ENCODE assay signal across 20 cellular contexts in genomic region chr11:117378966-117379865, GRCh38. TPM values are rescaled to one million over a fixed set of nuclear protein-coding genes. Genes with fewer than 3 reads are reported as not detected.
DNase-seq lines count a peak whose midpoint lies in the region; ATAC-seq and TF ChIP-seq lines count a peak whose summit lies in the region.
"Had no signal": no experiment of that assay in that cellular context is flagged by ENCODE, and none has a peak within 500 bp of the region (broad histone marks: within the 10 kb centered on the region; RNA-seq: fewer than 3 reads in every experiment).

No MANE protein-coding gene starts in this region.

- H3K4me3 Mint-ChIP-seq in nephron progenitor cell = no peak overlapping the region
- H3K4me3 Mint-ChIP-seq: immature natural killer cell, memory B cell, natural killer cell had no signal

- no peak overlapping the region for H3K4me2 ChIP-seq in SK-N-SH

- WGBS in SK-N-SH (ENCODE audit: low lambda C conversion rate) = 73% methylated on average over 12 of the region's 12 CpGs
- WGBS in esophagus squamous epithelium, 2 donors = 55% methylated on average over 8 to 11 of the region's 12 CpGs

- H3K9me2 ChIP-seq in SK-N-SH = no peaks in the 10 kb centered on the region

- H3K36me3 Mint-ChIP-seq in nephron progenitor cell (ENCODE audit: low read depth) = peaks cover 30% of the 10 kb centered on the region

- H3K27me3 Mint-ChIP-seq in nephron progenitor cell (ENCODE audit: low read depth, poor library complexity) = peaks cover 8% of the 10 kb centered on the region
- H3K27me3 Mint-ChIP-seq: CD4-positive, alpha-beta memory T cell; memory B cell had no signal

- H3K27ac ChIP-seq in SK-N-SH (ENCODE audit: low read depth in 2 of 2, low read length in 1 of 2) = peak overlapping the region in 1 of 2 experiments; percentile 76; a peak in 2 of 4 replicates
- H3K27ac ChIP-seq in foreskin keratinocyte = no peak overlapping the region
- H3K27ac ChIP-seq in esophagus squamous epithelium = no peak overlapping the region
- H3K27ac ChIP-seq: epithelial cell of prostate, vagina had no signal

- DNase-seq in DMS 273 (lab: John Stamatoyannopoulos, UW; ENCODE audit: unreplicated experiment) (peak; percentile 55), SK-N-SH (peak; percentile 79), foreskin keratinocyte (no peak), nephron progenitor cell (no peak), esophagus squamous epithelium (lab: John Stamatoyannopoulos, UW) (no peak), hippocampal formation (lab: John Stamatoyannopoulos, UW) (no peak)
- DNase-seq: activated CD4-positive, CD25-positive, alpha-beta regulatory T cell; amniotic stem cell; CD4-positive, alpha-beta memory T cell; DND-41; immature natural killer cell; natural killer cell; NCI-H1105 treated with DMSO at 0.1 percent for 48 hours; SHP77; T-helper 2 cell had no signal

- H3K4me1 ChIP-seq in SK-N-SH (ENCODE audit: control insufficient read depth in 1 of 2, insufficient read depth in 2 of 2, low read depth in 1 of 2, low read length in 1 of 2) = peaks cover 0 to 17% of the 10 kb centered on the region in 2 experiments; a peak in 1 of 4 replicates
- peaks cover 11% of the 10 kb centered on the region for H3K4me1 ChIP-seq in foreskin keratinocyte
- H3K4me1 ChIP-seq in esophagus squamous epithelium = peaks cover 0 to 13% (median 6%) of the 10 kb centered on the region in 3 donors
- H3K4me1 ChIP-seq: vagina had no signal

- peaks cover 10 to 59% of the 10 kb centered on the region in 2 experiments for H3K36me3 ChIP-seq in SK-N-SH (replicated peaks in 1 of 2; ENCODE audit: control insufficient read depth in 1 of 2, insufficient read depth in 2 of 2, low read length in 1 of 2)
- peaks cover 5 to 78% (median 15%) of the 10 kb centered on the region in 3 donors for H3K36me3 ChIP-seq in esophagus squamous epithelium

- peak overlapping the region; percentile 34 for H3K27ac Mint-ChIP-seq in nephron progenitor cell
- H3K27ac Mint-ChIP-seq: immature natural killer cell, memory B cell had no signal

- TF ChIP-seq EP300 in SK-N-SH (IDR thresholded peaks at IDR 0.05; ENCODE audit: borderline replicate concordance in 1 of 2, low read depth in 1 of 2, low read length in 1 of 2) = peak in 1 of 2 experiments; percentile 54; a peak in 1 of 4 replicates

- H4K20me1 ChIP-seq in SK-N-SH (ENCODE audit: insufficient read depth) = no peaks in the 10 kb centered on the region

- peak; percentile 35 for ATAC-seq in foreskin keratinocyte
- no peak for ATAC-seq in HG03520 (IDR thresholded peaks at IDR 0.05; ENCODE audit: unreplicated experiment)
- ATAC-seq in GM18858 (IDR thresholded peaks at IDR 0.05; ENCODE audit: unreplicated experiment) = no peak
- ATAC-seq: natural killer cell had no signal

- no peaks in the 10 kb centered on the region for H3K27me3 ChIP-seq in SK-N-SH (ENCODE audit: insufficient read depth)
- no peaks in the 10 kb centered on the region for H3K27me3 ChIP-seq in foreskin keratinocyte
- no peaks in the 10 kb centered on the region for H3K27me3 ChIP-seq in esophagus squamous epithelium
- H3K27me3 ChIP-seq: vagina had no signal

- no peaks in the 10 kb centered on the region for H3F3A ChIP-seq in SK-N-SH (replicated peaks; ENCODE audit: insufficient read depth)

- no peak overlapping the region for H2AFZ ChIP-seq in SK-N-SH (ENCODE audit: low read depth)

- POLR2A ChIA-PET in SK-N-SH (lab: Yijun Ruan, JAX) = interaction anchor here (0.9 to 1.0 kb wide), 2 partner anchors 11 to 32 kb away, joined by 3 to 4 read pairs; no protein-coding TSS in a partner anchor

- H3K4me1 Mint-ChIP-seq in nephron progenitor cell = peaks cover 9% of the 10 kb centered on the region
- H3K4me1 Mint-ChIP-seq: CD4-positive, alpha-beta memory T cell; immature natural killer cell; memory B cell had no signal

- H3K9me3 ChIP-seq in SK-N-SH (no peaks in the 10 kb centered on the region), esophagus squamous epithelium (no peaks in the 10 kb centered on the region)
- H3K9me3 ChIP-seq: vagina had no signal

- no peaks in the 10 kb centered on the region for H3K79me2 ChIP-seq in SK-N-SH (ENCODE audit: insufficient read depth)

- TF ChIP-seq POLR2A in esophagus squamous epithelium (IDR thresholded peaks at IDR 0.05) = no peak

- H3K9ac ChIP-seq in SK-N-SH = no peak overlapping the region

- no peaks in the 10 kb centered on the region for H3K9me3 Mint-ChIP-seq in nephron progenitor cell
- H3K9me3 Mint-ChIP-seq: CD4-positive, alpha-beta memory T cell; immature natural killer cell; memory B cell; natural killer cell had no signal

- CTCF ChIA-PET in SK-N-SH (lab: Yijun Ruan, JAX) = interaction anchor here (0.7 to 2.2 kb wide), 8 partner anchors 32 to 674 kb away, joined by 3 to 8 read pairs (median 3); partner anchors contain the start of genes PCSK7 and RNF214

- H3K4me3 ChIP-seq in SK-N-SH (ENCODE audit: low read depth in 2 of 2, low read length in 1 of 2) (no peak overlapping the region), esophagus squamous epithelium (no peak overlapping the region)
- H3K4me3 ChIP-seq: vagina had no signal

- no peak for TF ChIP-seq CTCF in SK-N-SH (IDR thresholded peaks at IDR 0.05)
- TF ChIP-seq CTCF in foreskin keratinocyte (conservative IDR thresholded peaks at IDR 0.05) = no peak
- no peak for TF ChIP-seq CTCF in nephron progenitor cell (IDR thresholded peaks at IDR 0.05)
- TF ChIP-seq CTCF in esophagus squamous epithelium (IDR thresholded peaks at IDR 0.05) = no peak

- intact Hi-C loops in esophagus squamous epithelium (cut with DNase I) = no loop called here

- TF ChIP-seq RAD21 in SK-N-SH (IDR thresholded peaks at IDR 0.05; ENCODE audit: low read length) = no peak

TF ChIP-seq in SK-N-SH, 30 proteins besides CTCF, POLR2A, EP300 and RAD21:
- TF ChIP-seq NRF1 (IDR thresholded peaks at IDR 0.05; ENCODE audit: low read depth, low read length) (no peak), USF2 (IDR thresholded peaks at IDR 0.05; ENCODE audit: borderline replicate concordance, low read depth, low read length) (no peak), MAX (IDR thresholded peaks at IDR 0.05; ENCODE audit: low read depth) (no peak), PBX3 (IDR thresholded peaks at IDR 0.05) (0 out of 2 replicates have a peak, but pooled peaks have one; percentile 21), TEAD4 (IDR thresholded peaks at IDR 0.05; ENCODE audit: borderline replicate concordance, insufficient read depth) (no peak), SIN3A (IDR thresholded peaks at IDR 0.05; ENCODE audit: borderline replicate concordance, low read depth, low read length) (no peak), SMC3 (IDR thresholded peaks at IDR 0.05; ENCODE audit: low read depth, low read length) (no peak), EZH2phosphoT487 (IDR thresholded peaks at IDR 0.05; ENCODE audit: borderline replicate concordance, low read depth) (no peak), TCF12 (IDR thresholded peaks at IDR 0.05) (no peak), RCOR1 (IDR thresholded peaks at IDR 0.05; ENCODE audit: low read length) (0 out of 2 replicates have a peak, but pooled peaks have one; percentile 9), GATA2 (CRISPR knock-in tag; IDR thresholded peaks at IDR 0.05) (no peak), MXI1 (IDR thresholded peaks at IDR 0.05; ENCODE audit: low read depth, low read length) (peak; percentile 54; the same call in 1 of the 2 replicates), FOXJ3 (CRISPR knock-in tag; IDR thresholded peaks at IDR 0.05) (0 out of 2 replicates have a peak, but pooled peaks have one; percentile 13), CHD2 (IDR thresholded peaks at IDR 0.05; ENCODE audit: low read length, partially characterized antibody) (peak; percentile 52)

RNA-seq across cellular contexts. Expression of gene CEP164, which starts 51.6 kb away (rescaled TPM):
- polyA plus RNA-seq in SK-N-SH (2012; rRNA removed) (27.7 and 30.6 TPM in 2 replicates), foreskin keratinocyte (10.1 and 10.5 TPM in 2 replicates)
- polyA plus RNA-seq in SK-N-SH (2012; cell fraction: cytosol; rRNA removed) = 15.3 and 19.3 TPM in 2 replicates
- 83.1 and 100 TPM in 2 replicates for polyA plus RNA-seq in SK-N-SH (2012; cell fraction: nucleus; rRNA removed)
- total RNA-seq in foreskin keratinocyte (24.6 and 24.7 TPM in 2 replicates), esophagus squamous epithelium (10 to 100 TPM in 2 of 4 donors, 1 to 10 TPM in 2; 7.3 to 20.0 (median 13.0) TPM)

Comparison
In these comparisons a context has a peak if more than half of its experiments do, and no peak if none do; other contexts are left out.
1. DNase-seq: peak in DMS 273 (single experiment) and SK-N-SH (single experiment); none in foreskin keratinocyte (0 of 2), nephron progenitor cell (single experiment), esophagus squamous epithelium (single experiment) and hippocampal formation (0 of 2).